29 cellular contexts compared by ENCODE assay signal in genomic region chr3:37097776-37098175, GRCh38.
DNase-seq lines count a peak whose midpoint lies in the region; ATAC-seq, FAIRE-seq and TF ChIP-seq lines count a peak whose summit lies in the region.
"Had no signal": no experiment of that assay in that cellular context is flagged by ENCODE, and none has a peak within 500 bp of the region (broad histone marks: within the 10 kb centered on the region; RNA-seq: fewer than 3 reads in every experiment).

No MANE protein-coding gene starts in this region.

- dilution Hi-C loops in endothelial cell of umbilical vein (cut with MboI; ENCODE audit: extremely low pct_ligation_motif_present, low sequenced_read_pairs): no loop called here

- H3K9me3 ChIP-seq in endothelial cell of umbilical vein (replicated peaks; ENCODE audit: control insufficient read depth, insufficient read depth, low read length): no peaks in the 10 kb centered on the region
- H3K9me3 ChIP-seq: prostate gland, tibial artery had no signal

- H3K9ac ChIP-seq in endothelial cell of umbilical vein (replicated peaks; ENCODE audit: extremely low read depth, insufficient read depth, low read length): no peak overlapping the region

- CTCF ChIA-PET in endothelial cell of umbilical vein (lab: Charles Lee): interaction anchor here (0.9 to 1.0 kb wide), 4 partner anchors 11 to 76 kb away, joined by 3 to 5 read pairs (median 4); partner anchors contain the start of gene LRRFIP2

- no peak overlapping the region for H2AFZ ChIP-seq in endothelial cell of umbilical vein (ENCODE audit: low read depth, low read length)

- ATAC-seq in GM18909 (IDR thresholded peaks at IDR 0.05; ENCODE audit: poor library complexity, unreplicated experiment) (peak; percentile 53), HG03342 (IDR thresholded peaks at IDR 0.05; ENCODE audit: unreplicated experiment) (peak; percentile 62), HG03108 (IDR thresholded peaks at IDR 0.05; ENCODE audit: unreplicated experiment) (no peak)
- ATAC-seq: natural killer cell had no signal

- intact Hi-C loops in endothelial cell of umbilical vein (cut with micrococcal nuclease): loop anchor here (5.0 kb wide), 1 partner anchor 35 kb away; no protein-coding TSS in a partner anchor

- H4K20me1 ChIP-seq in endothelial cell of umbilical vein (replicated peaks; ENCODE audit: control insufficient read depth, extremely low read depth, insufficient read depth, low read length): no peaks in the 10 kb centered on the region

- H3K4me3 ChIP-seq in endothelial cell of umbilical vein (replicated peaks in 1 of 3; ENCODE audit: insufficient read depth in 1 of 3, low read depth in 1 of 3, low read length in 3 of 3): no peak overlapping the region
- H3K4me3 ChIP-seq: coronary artery, prostate gland, tibial artery had no signal

- no peaks in the 10 kb centered on the region for H3K27me3 ChIP-seq in endothelial cell of umbilical vein (ENCODE audit: control insufficient read depth in 2 of 2, insufficient read depth in 2 of 2, low read length in 2 of 2)
- H3K27me3 ChIP-seq: tibial artery had no signal

- peaks cover 0 to 2% of the 10 kb centered on the region in 2 experiments for H3K36me3 ChIP-seq in endothelial cell of umbilical vein (ENCODE audit: control insufficient read depth in 2 of 2, extremely low read depth in 1 of 2, insufficient read depth in 2 of 2, low read length in 2 of 2)
- H3K36me3 ChIP-seq: prostate gland had no signal

- DNase-seq in endothelial cell of umbilical vein (ENCODE audit: low read depth, low spot score): no peak
- DNase-seq in renal cortical epithelial cell (ENCODE audit: low read depth): peak; percentile 45
- no peak for DNase-seq in cerebellum (ENCODE audit: low spot score)
- DNase-seq in globus pallidus (ENCODE audit: low spot score): no peak
- no peak for DNase-seq in hypothalamus (lab: John Stamatoyannopoulos, UW)
- DNase-seq: activated B cell treated with CpG ODN at 0.5 μM for 24 hours; activated CD4-positive, alpha-beta T cell treated with anti-CD3 and anti-CD28 coated beads, Interleukin-2, amount 50 U/mL, for 4 hours; activated CD8-positive, alpha-beta memory T cell treated with anti-CD3 and anti-CD28 coated beads, Interleukin-2, amount 50 U/mL, for 4 hours; activated naive CD8-positive, alpha-beta T cell treated with anti-CD3 and anti-CD28 coated beads, Interleukin-2, amount 10 ng/mL, durations not matched to agents 7 days and 5 days; DMS79; endodermal cell; glutamatergic neuron; H7; Kasumi-1; midbrain; natural killer cell; NCI-H187; RPMI8226; small intestine; stimulated activated CD4-positive, alpha-beta T cell treated with anti-CD3 and anti-CD28 coated beads, Interleukin-2, amount 100 ng/mL, for 48 hours; stimulated activated naive CD4-positive, alpha-beta T cell treated with Interleukin-2 at 50 U/mL for 16 hours; T1000; tibial artery had no signal

- H3K79me2 ChIP-seq in endothelial cell of umbilical vein (ENCODE audit: control insufficient read depth, insufficient read depth, low read length): peaks cover 5% of the 10 kb centered on the region

- peaks cover 37% of the 10 kb centered on the region for H3K4me1 ChIP-seq in endothelial cell of umbilical vein (ENCODE audit: control insufficient read depth, extremely low read depth, insufficient read depth, low read length)
- H3K4me1 ChIP-seq: prostate gland had no signal

- POLR2A ChIA-PET in endothelial cell of umbilical vein (lab: Charles Lee): interaction anchor here (1.0 kb wide), 1 partner anchor 30 kb away, joined by 3 read pairs; no protein-coding TSS in a partner anchor

- no peak for TF ChIP-seq POLR2A in endothelial cell of umbilical vein (IDR thresholded peaks at IDR 0.05; ENCODE audit: low read depth, low read length)

- H3K27ac ChIP-seq in endothelial cell of umbilical vein (ENCODE audit: insufficient read depth, low read depth, low read length): peak overlapping the region; percentile 55
- H3K27ac ChIP-seq: coronary artery had no signal

- TF ChIP-seq CTCF in endothelial cell of umbilical vein (IDR thresholded peaks at IDR 0.05; ENCODE audit: extremely low read depth in 1 of 2, insufficient read depth in 1 of 2, low read depth in 1 of 2, low read length in 2 of 2): no peak

- FAIRE-seq in endothelial cell of umbilical vein (lab: Jason Lieb, UNC): no peak
- FAIRE-seq: GM12892, small intestine had no signal

- no TSS peak for BruUV-seq in endothelial cell of umbilical vein (replicated peaks; lab: Mats Ljungman, UMichigan)

- H3K4me2 ChIP-seq in endothelial cell of umbilical vein (ENCODE audit: insufficient read depth, low read length): peak overlapping the region; percentile 36

- no peaks in the 10 kb centered on the region for H3K9me1 ChIP-seq in endothelial cell of umbilical vein (replicated peaks; ENCODE audit: control insufficient read depth, extremely low read depth, insufficient read depth, low read length)

TF ChIP-seq in endothelial cell of umbilical vein, 7 proteins besides CTCF, POLR2A, EP300 and RAD21:
- no peak for TF ChIP-seq GATA2 (IDR thresholded peaks at IDR 0.05; ENCODE audit: insufficient read depth, insufficient read length, low read depth, low read length)
- TF ChIP-seq FOS (IDR thresholded peaks at IDR 0.05; ENCODE audit: borderline replicate concordance, insufficient read depth, low read length): no peak
- TF ChIP-seq MAX (IDR thresholded peaks at IDR 0.05; ENCODE audit: insufficient read depth, insufficient read length): no peak
- no peak for TF ChIP-seq JUN (IDR thresholded peaks at IDR 0.05; ENCODE audit: borderline replicate concordance, insufficient read depth, insufficient read length, low read depth)
TF ChIP-seq in endothelial cell of umbilical vein: peak in this region for 0.
